In the genomic region with DNA sequence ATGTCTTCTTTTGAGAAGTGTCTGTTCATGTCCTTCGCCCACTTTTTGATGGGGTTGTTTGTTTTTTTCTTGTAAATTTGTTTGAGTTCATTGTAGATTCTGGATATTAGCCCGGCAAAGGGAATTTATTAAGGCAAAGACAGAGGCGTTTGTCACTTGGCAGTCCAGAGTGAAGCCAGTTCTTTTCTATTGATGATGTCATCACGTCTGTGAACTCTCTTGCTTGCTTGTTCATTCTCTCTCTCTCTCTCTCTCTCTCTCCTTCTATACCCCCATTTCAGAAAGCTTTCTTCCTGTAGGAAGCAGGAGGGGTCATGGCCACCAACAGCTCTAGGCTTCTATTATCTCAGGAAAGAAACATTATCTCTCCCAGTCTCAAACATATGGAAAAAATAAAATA, we compare ENCODE assay signal across 23 cellular contexts.
DNase-seq lines count a peak whose midpoint lies in the region; ATAC-seq, FAIRE-seq and TF ChIP-seq lines count a peak whose summit lies in the region.
"Had no signal": no experiment of that assay in that cellular context is flagged by ENCODE, and none has a peak within 500 bp of the region (broad histone marks: within the 10 kb centered on the region; RNA-seq: fewer than 3 reads in every experiment).

No MANE protein-coding gene starts in this region.

- TF ChIP-seq POLR2A in K562 (conservative IDR thresholded peaks at IDR 0.05): no peak

- no peaks in the 10 kb centered on the region for H3K9me3 ChIP-seq in HEK293 (ENCODE audit: control insufficient read depth, insufficient read depth, low read depth, low read length)
- no peaks in the 10 kb centered on the region for H3K9me3 ChIP-seq in K562 (replicated peaks; ENCODE audit: control insufficient read depth, insufficient read depth, low read depth, low read length)
- no peaks in the 10 kb centered on the region for H3K9me3 ChIP-seq in MM.1S (replicated peaks; ENCODE audit: insufficient read depth, low read length)
- H3K9me3 ChIP-seq: BE2C had no signal

- TF ChIP-seq CTCF in HEK293 (tag by site-specific recombination; IDR thresholded peaks at IDR 0.05) (no peak), LNCaP clone FGC (IDR thresholded peaks at IDR 0.05; ENCODE audit: control insufficient read depth, extremely low read depth, insufficient read depth) (no peak), K562 (IDR thresholded peaks at IDR 0.05 in 2 of 3, conservative IDR thresholded peaks at IDR 0.05 in 1 of 3; ENCODE audit: insufficient read depth in 2 of 3, low read depth in 1 of 3, low read length in 3 of 3) (no peak), MM.1S (IDR thresholded peaks at IDR 0.05; ENCODE audit: low read length) (no peak)

- H3K36me3 ChIP-seq in HEK293 (ENCODE audit: control insufficient read depth in 2 of 2, insufficient read depth in 1 of 2, low read length in 2 of 2) (no peaks in the 10 kb centered on the region), K562 (ENCODE audit: control insufficient read depth, insufficient read depth, low read length) (no peaks in the 10 kb centered on the region), MM.1S (replicated peaks; ENCODE audit: insufficient read depth, low read length) (no peaks in the 10 kb centered on the region)
- H3K36me3 ChIP-seq: BE2C, BLaER1 had no signal

- H3K79me2 ChIP-seq in K562 (ENCODE audit: control insufficient read depth, insufficient read depth, low read length) (no peaks in the 10 kb centered on the region), MM.1S (ENCODE audit: low read length) (no peaks in the 10 kb centered on the region)

- H3F3A ChIP-seq in MM.1S (ENCODE audit: insufficient read depth, low read length): no peaks in the 10 kb centered on the region

- no TSS peak for BruUV-seq in K562 (replicated peaks; lab: Mats Ljungman, UMichigan)

- DNase-seq in LNCaP clone FGC (ENCODE audit: low read depth) (peak; percentile 7), K562 (ENCODE audit: extremely low read depth in 1 of 4, low spot score in 3 of 4) (no peak), MM.1S (no peak)
- no peak for DNase-seq in activated effector memory CD4-positive, alpha-beta T cell treated with Interleukin-2 at 50 U/mL for 16 hours
- DNase-seq: 8988T; ACHN; BE2C; C1 segment of cervical spinal cord; CD4-positive, alpha-beta memory T cell; CD4-positive, CD25-positive, alpha-beta regulatory T cell; CD8-positive, alpha-beta memory T cell; COR-L47; DMS 273 treated with DMSO at 0.1 percent for 48 hours; DMS153; DMS79; DND-41; EL; GDM1 had no signal

- H3K4me3 ChIP-seq in HEK293 (ENCODE audit: low read depth, low read length): no peak overlapping the region
- H3K4me3 ChIP-seq in LNCaP clone FGC (ENCODE audit: low read depth, low read length): no peak overlapping the region
- no peak overlapping the region for H3K4me3 ChIP-seq in K562
- H3K4me3 ChIP-seq in MM.1S (ENCODE audit: low read length): no peak overlapping the region
- H3K4me3 ChIP-seq: BLaER1 had no signal

- TF ChIP-seq EP300 in K562 (IDR thresholded peaks at IDR 0.05; ENCODE audit: low read length): no peak

- no peaks in the 10 kb centered on the region for H3K9me1 ChIP-seq in K562 (ENCODE audit: control insufficient read depth, insufficient read depth, low read length)

- H3K9ac ChIP-seq in K562 (ENCODE audit: insufficient read depth in 1 of 2, low read depth in 2 of 2, low read length in 2 of 2): no peak overlapping the region
- H3K9ac ChIP-seq in MM.1S (ENCODE audit: low read length): no peak overlapping the region
- H3K9ac ChIP-seq: BLaER1 had no signal

- H3K4me1 ChIP-seq in HEK293 (ENCODE audit: control insufficient read depth, insufficient read depth, low read length): no peaks in the 10 kb centered on the region
- peaks cover 0 to under 1% of the 10 kb centered on the region in 2 experiments; a peak in 1 of 5 replicates for H3K4me1 ChIP-seq in K562 (replicated peaks in 1 of 2; ENCODE audit: control insufficient read depth in 2 of 2, insufficient read depth in 2 of 2, low read length in 2 of 2)
- no peaks in the 10 kb centered on the region for H3K4me1 ChIP-seq in MM.1S (ENCODE audit: low read length)
- H3K4me1 ChIP-seq: BE2C, BLaER1 had no signal

- H4K20me1 ChIP-seq in K562 (replicated peaks; ENCODE audit: control insufficient read depth, insufficient read depth, low read length) (no peaks in the 10 kb centered on the region; the same call in 1 of the 2 replicates), MM.1S (ENCODE audit: insufficient read depth, low read length) (no peaks in the 10 kb centered on the region)
- H4K20me1 ChIP-seq: BLaER1 had no signal

- no peak for FAIRE-seq in K562 (lab: Jason Lieb, UNC)
- FAIRE-seq: A204.1, GM12891, GM19239 had no signal

- no peak for TF ChIP-seq RAD21 in K562 (CRISPR knock-in tag; conservative IDR thresholded peaks at IDR 0.05 in 1 of 2, IDR thresholded peaks at IDR 0.05 in 1 of 2)

- H3K27ac ChIP-seq in HEK293 (ENCODE audit: extremely low read depth, low read depth, low read length): no peak overlapping the region
- H3K27ac ChIP-seq in K562 (ENCODE audit: extremely low read depth, low read depth, low read length): no peak overlapping the region
- no peak overlapping the region for H3K27ac ChIP-seq in MM.1S (ENCODE audit: low read length)
- H3K27ac ChIP-seq: BLaER1 had no signal

- H3K9me2 ChIP-seq in MM.1S (replicated peaks; ENCODE audit: insufficient read depth, low read length): no peaks in the 10 kb centered on the region

- H2AFZ ChIP-seq in K562 (ENCODE audit: low read depth, low read length) (no peak overlapping the region), MM.1S (ENCODE audit: low read length) (no peak overlapping the region)

- in situ Hi-C loops in K562 (cut with MboI): no loop called here

- no peak for ATAC-seq in K562

- POLR2A ChIA-PET in HEK293 (lab: Yijun Ruan, JAX): no interaction called here
- POLR2A ChIA-PET in K562 (lab: Yijun Ruan, JAX): interaction anchor here (0.7 kb wide), 1 partner anchor 1361 kb away, joined by 3 read pairs; no protein-coding TSS in a partner anchor

- WGBS in K562 (ENCODE audit: insufficient coverage, low coverage, missing lambda C conversion rate): 4% methylated on average over 3 of the region's 4 CpGs

- peaks cover 4 to 8% of the 10 kb centered on the region in 2 experiments; a peak in 3 of 5 replicates for H3K27me3 ChIP-seq in K562 (ENCODE audit: control insufficient read depth in 2 of 2, insufficient read depth in 2 of 2, low read length in 2 of 2)
- H3K27me3 ChIP-seq in MM.1S (replicated peaks; ENCODE audit: insufficient read depth, low read length): no peaks in the 10 kb centered on the region
- H3K27me3 ChIP-seq: BLaER1 had no signal

- CTCF ChIA-PET in HEK293 (lab: Yijun Ruan, JAX) (no interaction called here), K562 (lab: Yijun Ruan, JAX; ENCODE audit: low intra/inter-chr PET ratio) (interaction anchor here (0.6 kb wide), 1 partner anchor 257 kb away, joined by 3 read pairs; no protein-coding TSS in a partner anchor)

- intact Hi-C loops in K562 (cut with micrococcal nuclease): no loop called here

- H3K4me2 ChIP-seq in K562 (ENCODE audit: insufficient read depth, low read length) (no peak overlapping the region), MM.1S (ENCODE audit: low read depth, low read length) (no peak overlapping the region)
- H3K4me2 ChIP-seq: BLaER1 had no signal

TF ChIP-seq in HEK293, 187 proteins besides CTCF, POLR2A, EP300 and RAD21:
- TF ChIP-seq, protein P1, sequence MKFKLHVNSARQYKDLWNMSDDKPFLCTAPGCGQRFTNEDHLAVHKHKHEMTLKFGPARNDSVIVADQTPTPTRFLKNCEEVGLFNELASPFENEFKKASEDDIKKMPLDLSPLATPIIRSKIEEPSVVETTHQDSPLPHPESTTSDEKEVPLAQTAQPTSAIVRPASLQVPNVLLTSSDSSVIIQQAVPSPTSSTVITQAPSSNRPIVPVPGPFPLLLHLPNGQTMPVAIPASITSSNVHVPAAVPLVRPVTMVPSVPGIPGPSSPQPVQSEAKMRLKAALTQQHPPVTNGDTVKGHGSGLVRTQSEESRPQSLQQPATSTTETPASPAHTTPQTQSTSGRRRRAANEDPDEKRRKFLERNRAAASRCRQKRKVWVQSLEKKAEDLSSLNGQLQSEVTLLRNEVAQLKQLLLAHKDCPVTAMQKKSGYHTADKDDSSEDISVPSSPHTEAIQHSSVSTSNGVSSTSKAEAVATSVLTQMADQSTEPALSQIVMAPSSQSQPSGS (tag by site-specific recombination; IDR thresholded peaks at IDR 0.05; ENCODE audit: low read depth): peak; percentile 86
- TF ChIP-seq ZNF335 (tag by site-specific recombination; conservative IDR thresholded peaks at IDR 0.05) (peak; percentile 34), ZNF221 (tag by site-specific recombination; IDR thresholded peaks at IDR 0.05; ENCODE audit: borderline replicate concordance) (no peak)

TF ChIP-seq in K562, 482 proteins besides CTCF, POLR2A, EP300 and RAD21:
- TF ChIP-seq KLF13 (tag; IDR thresholded peaks at IDR 0.05; ENCODE audit: borderline replicate concordance, low read depth) (no peak), MEF2A (IDR thresholded peaks at IDR 0.05; ENCODE audit: control insufficient read depth, low read depth, low read length) (no peak), ATF3 (IDR thresholded peaks at IDR 0.05) (peak; percentile 56), ATF3 (CRISPR knock-in tag; conservative IDR thresholded peaks at IDR 0.05) (no peak)
